Comparison of ENCODE assay signal across 1 cellular context in the genomic region with DNA sequence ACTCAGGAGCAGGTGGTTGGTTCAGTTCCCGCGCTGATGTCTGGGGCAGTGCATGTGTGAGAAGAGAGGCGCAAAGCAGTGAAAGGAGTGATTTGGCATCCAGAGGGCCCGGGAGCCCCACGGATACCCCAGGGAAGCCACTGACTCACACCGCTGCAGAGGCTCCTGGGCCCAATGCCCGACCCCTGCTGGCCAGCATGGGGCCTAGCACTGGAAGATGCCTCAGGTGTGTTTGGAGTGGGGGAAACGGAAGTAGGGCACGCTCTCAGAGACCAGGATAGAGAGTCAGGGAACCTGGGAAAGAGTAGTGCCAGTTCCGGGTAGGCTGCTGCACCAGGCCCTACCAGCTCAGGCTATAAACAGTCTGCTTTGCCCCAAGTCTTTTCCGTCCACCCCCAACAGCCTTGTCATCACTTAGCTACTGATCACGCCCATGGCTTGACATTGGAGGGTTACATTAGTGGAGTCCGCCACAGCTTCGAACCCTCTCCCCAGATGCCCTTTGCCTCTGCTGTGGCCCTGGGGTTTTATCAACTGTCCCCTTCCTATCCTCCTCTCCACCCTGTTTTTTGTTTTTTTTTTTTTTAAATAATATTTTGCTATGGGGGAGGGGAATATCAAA.
A peak's percentile ranks its signal among the peaks of the same experiment; 100 is the strongest.
TF ChIP-seq lines count a peak whose summit lies in the region.

No MANE protein-coding gene starts in this region.

TF ChIP-seq in GM12878, 131 proteins besides CTCF, POLR2A, EP300 and RAD21:
- TF ChIP-seq POLR2AphosphoS2 (IDR thresholded peaks at IDR 0.05; ENCODE audit: low read depth, low read length) = 0 out of 2 replicates have a peak, but pooled peaks have one; percentile 50
- TF ChIP-seq ZNF384 (IDR thresholded peaks at IDR 0.05; ENCODE audit: borderline replicate concordance, low read depth, low read length) = 0 out of 2 replicates have a peak, but pooled peaks have one; percentile 8
- 0 out of 2 replicates have a peak, but pooled peaks have one; percentile 30 for TF ChIP-seq TCF12 (IDR thresholded peaks at IDR 0.05; ENCODE audit: low read depth, low read length)
- TF ChIP-seq CBX5 (IDR thresholded peaks at IDR 0.05; ENCODE audit: low read depth) = no peak
- TF ChIP-seq ASH2L (IDR thresholded peaks at IDR 0.05; ENCODE audit: borderline replicate concordance, low read depth) = no peak
- TF ChIP-seq EED (IDR thresholded peaks at IDR 0.05; ENCODE audit: low read depth) = peak; percentile 31; the same call in 1 of the 2 replicates
- TF ChIP-seq CREB1 (IDR thresholded peaks at IDR 0.05; ENCODE audit: low read depth) = no peak
- TF ChIP-seq HDGF (IDR thresholded peaks at IDR 0.05) = no peak
- TF ChIP-seq MTA3 (IDR thresholded peaks at IDR 0.05; ENCODE audit: borderline replicate concordance, low read length) = no peak
- TF ChIP-seq SREBF2 (IDR thresholded peaks at IDR 0.05; ENCODE audit: low read length) = no peak
- TF ChIP-seq USF2 (IDR thresholded peaks at IDR 0.05; ENCODE audit: borderline replicate concordance, low read depth, low read length) = no peak
- no peak for TF ChIP-seq ATF7 (IDR thresholded peaks at IDR 0.05; ENCODE audit: low read depth)
- no peak for TF ChIP-seq ZSCAN29 (IDR thresholded peaks at IDR 0.05)
- TF ChIP-seq SMAD1 (IDR thresholded peaks at IDR 0.05; ENCODE audit: low read depth, partially characterized antibody) = no peak
- peak; percentile 47 for TF ChIP-seq MEF2B (IDR thresholded peaks at IDR 0.05; ENCODE audit: partially characterized antibody, poor library complexity, severe bottlenecking)
- TF ChIP-seq, protein P1, sequence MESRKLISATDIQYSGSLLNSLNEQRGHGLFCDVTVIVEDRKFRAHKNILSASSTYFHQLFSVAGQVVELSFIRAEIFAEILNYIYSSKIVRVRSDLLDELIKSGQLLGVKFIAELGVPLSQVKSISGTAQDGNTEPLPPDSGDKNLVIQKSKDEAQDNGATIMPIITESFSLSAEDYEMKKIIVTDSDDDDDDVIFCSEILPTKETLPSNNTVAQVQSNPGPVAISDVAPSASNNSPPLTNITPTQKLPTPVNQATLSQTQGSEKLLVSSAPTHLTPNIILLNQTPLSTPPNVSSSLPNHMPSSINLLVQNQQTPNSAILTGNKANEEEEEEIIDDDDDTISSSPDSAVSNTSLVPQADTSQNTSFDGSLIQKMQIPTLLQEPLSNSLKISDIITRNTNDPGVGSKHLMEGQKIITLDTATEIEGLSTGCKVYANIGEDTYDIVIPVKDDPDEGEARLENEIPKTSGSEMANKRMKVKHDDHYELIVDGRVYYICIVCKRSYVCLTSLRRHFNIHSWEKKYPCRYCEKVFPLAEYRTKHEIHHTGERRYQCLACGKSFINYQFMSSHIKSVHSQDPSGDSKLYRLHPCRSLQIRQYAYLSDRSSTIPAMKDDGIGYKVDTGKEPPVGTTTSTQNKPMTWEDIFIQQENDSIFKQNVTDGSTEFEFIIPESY (IDR thresholded peaks at IDR 0.05) = peak; percentile 83
- peak; percentile 32; the same call in 1 of the 2 replicates for TF ChIP-seq YY1 (IDR thresholded peaks at IDR 0.05; ENCODE audit: low read depth, low read length)
- TF ChIP-seq POU2F2 (IDR thresholded peaks at IDR 0.05; ENCODE audit: borderline replicate concordance, low read depth, low read length) = 0 out of 3 replicates have a peak, but pooled peaks have one; percentile 43
- TF ChIP-seq PAX5 (IDR thresholded peaks at IDR 0.05; ENCODE audit: borderline replicate concordance, low read depth, low read length) = no peak
- TF ChIP-seq SMC3 (IDR thresholded peaks at IDR 0.05; ENCODE audit: borderline replicate concordance, low read length) = peak; percentile 64; the same call in 1 of the 2 replicates
- 0 out of 2 replicates have a peak, but pooled peaks have one; percentile 38 for TF ChIP-seq POLR2AphosphoS5 (IDR thresholded peaks at IDR 0.05; ENCODE audit: low read length)
- TF ChIP-seq PML (IDR thresholded peaks at IDR 0.05; ENCODE audit: low read length) = peak; percentile 68; the same call in 1 of the 2 replicates
- TF ChIP-seq LARP7 (IDR thresholded peaks at IDR 0.05) = 0 out of 2 replicates have a peak, but pooled peaks have one; percentile 23
- no peak for TF ChIP-seq KDM1A (IDR thresholded peaks at IDR 0.05; ENCODE audit: borderline replicate concordance)
- TF ChIP-seq BHLHE40 (IDR thresholded peaks at IDR 0.05; ENCODE audit: borderline replicate concordance in 1 of 2, low read depth in 2 of 2, low read length in 1 of 2) = 0 out of 4 replicates have a peak, but pooled peaks of 1 of the 2 experiments have one; percentile 4
- TF ChIP-seq STAT1 (conservative IDR thresholded peaks at IDR 0.05) = no peak
- 0 out of 2 replicates have a peak, but pooled peaks have one; percentile 28 for TF ChIP-seq BACH1 (IDR thresholded peaks at IDR 0.05; ENCODE audit: borderline replicate concordance)
- TF ChIP-seq BCL11A (IDR thresholded peaks at IDR 0.05; ENCODE audit: low read depth, low read length) = no peak
